ENCODE assay signal across 14 cellular contexts in genomic region chr21:15140321-15141019, GRCh38.
DNase-seq lines count a peak whose midpoint lies in the region; ATAC-seq, FAIRE-seq and TF ChIP-seq lines count a peak whose summit lies in the region.
"Had no signal": no experiment of that assay in that cellular context is flagged by ENCODE, and none has a peak within 500 bp of the region (broad histone marks: within the 10 kb centered on the region; RNA-seq: fewer than 3 reads in every experiment).

No MANE protein-coding gene starts in this region.

- no peaks in the 10 kb centered on the region for H3K36me3 ChIP-seq in left ventricle myocardium inferior
- H3K36me3 ChIP-seq in upper lobe of right lung, result no peaks in the 10 kb centered on the region
- H3K36me3 ChIP-seq: ascending aorta, esophagus squamous epithelium, suprapubic skin had no signal

- peaks cover 13 to 14% of the 10 kb centered on the region in 2 donors for H3K27me3 Mint-ChIP-seq in T-cell

- no peak overlapping the region for H3K27ac Mint-ChIP-seq in T-cell
- H3K27ac Mint-ChIP-seq: IgD-negative memory B cell had no signal

- H3K4me3 ChIP-seq in left ventricle myocardium inferior, result no peak overlapping the region
- no peak overlapping the region for H3K4me3 ChIP-seq in upper lobe of right lung
- H3K4me3 ChIP-seq: ascending aorta, esophagus squamous epithelium, suprapubic skin had no signal

- ATAC-seq in Right ventricle myocardium superior (ENCODE audit: poor library complexity) (peak; percentile 72), upper lobe of right lung (peak; percentile 72), T-cell (replicated peaks in 1 of 4) (no peak)
- ATAC-seq: activated T-cell treated with anti-CD3 and anti-CD28 coated beads, Interleukin-2, amount 50 U/mL, for 4 hours had no signal

- FAIRE-seq in colon (lab: Jason Lieb, UNC), result peak; percentile 55

- CTCF ChIA-PET in T-cell (lab: Charles Lee), result no interaction called here

- no peak for DNase-seq in Right ventricle myocardium superior
- DNase-seq in left ventricle myocardium inferior, result no peak
- peak; percentile 51 for DNase-seq in medulla oblongata (ENCODE audit: extremely low spot score)
- no peak for DNase-seq in upper lobe of right lung
- no peak for DNase-seq in T-cell
- DNase-seq in T-helper 9 cell, result no peak
- no peak for DNase-seq in NCI-H2171 treated with DMSO at 0.1 percent for 48 hours (lab: John Stamatoyannopoulos, UW)
- DNase-seq: activated T-cell treated with anti-CD3 and anti-CD28 coated beads, Interleukin-2, amount 50 U/mL, for 4 hours; esophagus squamous epithelium; SHP77 had no signal

- H3K27ac ChIP-seq in left ventricle myocardium inferior (replicated peaks) (no peak overlapping the region), upper lobe of right lung (no peak overlapping the region)
- H3K27ac ChIP-seq: ascending aorta, esophagus squamous epithelium, suprapubic skin had no signal

- intact Hi-C loops in Right ventricle myocardium superior (cut with DNase I) (no loop called here), left ventricle myocardium inferior (cut with micrococcal nuclease) (no loop called here), upper lobe of right lung (cut with DNase I) (no loop called here)

- H3K4me3 Mint-ChIP-seq in T-cell, result no peak overlapping the region
- H3K4me3 Mint-ChIP-seq: activated T-cell treated with anti-CD3 and anti-CD28 coated beads, Interleukin-2, amount 50 U/mL, for 4 hours; IgD-negative memory B cell had no signal

- peaks cover 0 to 5% (median 0%) of the 10 kb centered on the region in 3 donors for H3K4me1 Mint-ChIP-seq in T-cell
- H3K4me1 Mint-ChIP-seq: IgD-negative memory B cell had no signal

- H3K4me1 ChIP-seq in left ventricle myocardium inferior (peaks cover 5% of the 10 kb centered on the region), upper lobe of right lung (peaks cover 11% of the 10 kb centered on the region)
- H3K4me1 ChIP-seq: suprapubic skin had no signal

- no peaks in the 10 kb centered on the region for H3K9me3 Mint-ChIP-seq in T-cell
- H3K9me3 Mint-ChIP-seq: activated T-cell treated with anti-CD3 and anti-CD28 coated beads, Interleukin-2, amount 50 U/mL, for 4 hours; IgD-negative memory B cell had no signal

- H3K36me3 Mint-ChIP-seq in T-cell, result no peaks in the 10 kb centered on the region

- TF ChIP-seq CTCF in left ventricle myocardium inferior (IDR thresholded peaks at IDR 0.05; ENCODE audit: borderline replicate concordance), result no peak
- TF ChIP-seq CTCF in upper lobe of right lung (IDR thresholded peaks at IDR 0.05), result no peak

- no peaks in the 10 kb centered on the region for H3K27me3 ChIP-seq in left ventricle myocardium inferior (ENCODE audit: low read depth)
- H3K27me3 ChIP-seq in upper lobe of right lung, result no peaks in the 10 kb centered on the region
- H3K27me3 ChIP-seq: ascending aorta had no signal

- POLR2A ChIA-PET in T-cell (lab: Charles Lee), result no interaction called here

- H3K9me3 ChIP-seq in left ventricle myocardium inferior (replicated peaks) (no peaks in the 10 kb centered on the region), upper lobe of right lung (no peaks in the 10 kb centered on the region)
- H3K9me3 ChIP-seq: ascending aorta, esophagus squamous epithelium, suprapubic skin had no signal

Comparison
In these comparisons a context has a peak if more than half of its experiments do, and no peak if none do; other contexts are left out.
1. ATAC-seq: peak in Right ventricle myocardium superior (single experiment) and upper lobe of right lung (single experiment); none in T-cell (0 of 4).